In the genomic region with DNA sequence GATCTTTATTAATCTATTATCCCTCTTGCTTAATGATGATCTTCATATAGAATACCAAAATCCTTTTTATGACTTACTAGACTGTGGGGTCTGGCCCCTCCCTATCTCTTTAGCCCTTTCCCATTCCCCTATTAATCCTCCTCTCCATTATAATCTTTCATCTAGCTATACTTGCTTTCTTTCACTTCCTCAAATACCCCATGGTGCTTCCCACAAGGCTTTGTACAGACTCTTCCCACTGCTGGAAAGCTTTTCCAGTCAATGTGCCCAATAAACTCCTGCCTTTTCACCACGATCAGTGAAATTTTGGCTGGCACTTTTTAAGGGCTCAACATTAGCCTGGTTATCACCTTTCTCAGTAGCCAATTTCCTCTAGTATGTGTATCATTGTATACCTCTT, we compare ENCODE assay signal across 28 cellular contexts.
"Had no signal": no experiment of that assay in that cellular context is flagged by ENCODE, and none has a peak within 500 bp of the region (broad histone marks: within the 10 kb centered on the region; RNA-seq: fewer than 3 reads in every experiment).

No MANE protein-coding gene starts in this region.

- FAIRE-seq: astrocyte, islet of Langerhans, TTC549, urothelium cell line had no signal

- H3K27ac ChIP-seq: brain microvascular endothelial cell, coronary artery, dorsolateral prefrontal cortex, gastrocnemius medialis, left lung, testis, transverse colon, VCaP had no signal

- H3K9me3 Mint-ChIP-seq: T-helper 2 cell treated with Interferon-gamma antibody and Interleukin-4, amounts not matched to agents 5 μg/mL and 100 μg/mL, for 36 hours had no signal

- H3K4me3 Mint-ChIP-seq: T-helper 2 cell treated with Interferon-gamma antibody and Interleukin-4, amounts not matched to agents 5 μg/mL and 100 μg/mL, for 36 hours had no signal

- H3K27me3 ChIP-seq: brain microvascular endothelial cell, dorsolateral prefrontal cortex, gastrocnemius medialis, left lung, testis, transverse colon had no signal

- H3K4me3 ChIP-seq: coronary artery, dorsolateral prefrontal cortex, gastrocnemius medialis, left lung, mucosa of descending colon, testis, transverse colon had no signal

- ATAC-seq: activated CD4-positive, CD25-positive, alpha-beta regulatory T cell treated with anti-CD3 and anti-CD28 coated beads, Interleukin-2, amount 50 U/mL, for 24 hours; gastrocnemius medialis; left lung; mucosa of descending colon; right cardiac atrium; stimulated activated naive CD8-positive, alpha-beta T cell treated with anti-CD3 and anti-CD28 coated beads, Interleukin-15, Interleukin-2, amounts not matched to agents 100 U/mL and 50 U/mL, for 24 hours had no signal

- H3K27ac Mint-ChIP-seq: T-helper 2 cell treated with Interferon-gamma antibody and Interleukin-4, amounts not matched to agents 5 μg/mL and 100 μg/mL, for 36 hours had no signal

- DNase-seq: activated CD4-positive, alpha-beta T cell treated with anti-CD3 and anti-CD28 coated beads for 48 hours; activated CD4-positive, alpha-beta T cell treated with anti-CD3 and anti-CD28 coated beads, Interleukin-2, amount 50 U/mL, for 48 hours; activated CD8-positive, alpha-beta memory T cell treated with anti-CD3 and anti-CD28 coated beads for 24 hours; activated gamma-delta T cell treated with Interleukin-2 at 50 U/mL for 16 hours; activated naive CD4-positive, alpha-beta T cell treated with anti-CD3 and anti-CD28 coated beads, Interleukin-2, amount 50 U/mL, for 16 hours; amniotic stem cell; brain microvascular endothelial cell; dorsolateral prefrontal cortex; effector memory CD4-positive, alpha-beta T cell; gastrocnemius medialis; glutamatergic neuron; left lung; mucosa of descending colon; nucleus accumbens; right cardiac atrium; stimulated activated CD4-positive, alpha-beta T cell treated with anti-CD3 and anti-CD28 coated beads, Interleukin-15, amount 100 ng/mL, for 24 hours; stimulated activated CD4-positive, alpha-beta T cell treated with anti-CD3 and anti-CD28 coated beads, Interleukin-2, amount 100 ng/mL, for 24 hours; stimulated activated naive CD8-positive, alpha-beta T cell treated with anti-CD3 and anti-CD28 coated beads, Interleukin-15, Interleukin-2, amounts not matched to agents 100 U/mL and 50 U/mL, for 24 hours; testis; transverse colon had no signal

- H3K9me3 ChIP-seq: gastrocnemius medialis, left lung, mucosa of descending colon, testis, transverse colon had no signal

- H3K36me3 ChIP-seq: brain microvascular endothelial cell, left lung, transverse colon had no signal
